Comparison of ENCODE assay signal across 19 cellular contexts in genomic region chr21:15749868-15750174, GRCh38. TPM values are rescaled to one million over a fixed set of nuclear protein-coding genes. Genes with fewer than 3 reads are reported as not detected.
DNase-seq lines count a peak whose midpoint lies in the region; ATAC-seq and TF ChIP-seq lines count a peak whose summit lies in the region.
"Had no signal": no experiment of that assay in that cellular context is flagged by ENCODE, and none has a peak within 500 bp of the region (broad histone marks: within the 10 kb centered on the region; RNA-seq: fewer than 3 reads in every experiment).

No MANE protein-coding gene starts in this region.

- no peak for DNase-seq in CD4-positive, alpha-beta memory T cell
- DNase-seq in NCI-H69 (lab: John Stamatoyannopoulos, UW) = peak; percentile 18
- DNase-seq in fibroblast of pulmonary artery (ENCODE audit: low read depth) = peak; percentile 44
- DNase-seq in neural progenitor cell (ENCODE audit: low spot score) = no peak
- no peak for DNase-seq in CD1c-positive myeloid dendritic cell (ENCODE audit: extremely low spot score)
- DNase-seq in cerebellar nuclear complex (lab: John Stamatoyannopoulos, UW) = no peak
- DNase-seq in activated CD4-positive, alpha-beta T cell treated with anti-CD3 and anti-CD28 coated beads for 36 hours = no peak
- DNase-seq: activated CD4-positive, alpha-beta T cell treated with anti-CD3 and anti-CD28 coated beads, Interleukin-2, amount 50 U/mL, for 1 hour; DMS79 treated with DMSO at 0.1 percent for 48 hours; MV-4-11; NCI-H2029; NCI-H510A treated with DMSO at 0.1 percent for 48 hours; testis had no signal

- no peak overlapping the region for H2AFZ ChIP-seq in neural progenitor cell (replicated peaks)

- H4K20me1 ChIP-seq in neural progenitor cell (ENCODE audit: low read depth) = no peaks in the 10 kb centered on the region

- H3K4me1 Mint-ChIP-seq in CD4-positive, alpha-beta memory T cell = peaks cover 48 to 91% (median 66%) of the 10 kb centered on the region in 4 donors
- no peaks in the 10 kb centered on the region for H3K4me1 Mint-ChIP-seq in neural progenitor cell
- H3K4me1 Mint-ChIP-seq in activated CD4-positive, alpha-beta T cell treated with anti-CD3 and anti-CD28 coated beads for 36 hours = peaks cover 62% of the 10 kb centered on the region

- H3K4me3 Mint-ChIP-seq in CD4-positive, alpha-beta memory T cell = peak overlapping the region in 5 of 8 donors; percentile 32 to 70 (median 40)
- peak overlapping the region; percentile 24 for H3K4me3 Mint-ChIP-seq in neural progenitor cell
- H3K4me3 Mint-ChIP-seq in activated CD4-positive, alpha-beta T cell treated with anti-CD3 and anti-CD28 coated beads for 36 hours = no peak overlapping the region
- H3K4me3 Mint-ChIP-seq: B cell, memory B cell had no signal

- no peak for ATAC-seq in GM18519 (IDR thresholded peaks at IDR 0.05; ENCODE audit: low FRiP score, unreplicated experiment)
- ATAC-seq in activated CD4-positive, alpha-beta T cell treated with anti-CD3 and anti-CD28 coated beads for 36 hours = no peak

- no peak overlapping the region for H3K27ac ChIP-seq in CD4-positive, alpha-beta memory T cell (ENCODE audit: low read depth, low read length)
- H3K27ac ChIP-seq in neural progenitor cell = no peak overlapping the region
- H3K27ac ChIP-seq: SK-N-MC, testis had no signal

- no peak overlapping the region for H3K4me2 ChIP-seq in neural progenitor cell

- H3K79me2 ChIP-seq in neural progenitor cell (ENCODE audit: low read depth) = peaks cover 100% of the 10 kb centered on the region

- TF ChIP-seq CTCF in fibroblast of pulmonary artery (IDR thresholded peaks at IDR 0.05; ENCODE audit: low read length, missing control alignments) (no peak), neural progenitor cell (IDR thresholded peaks at IDR 0.05) (no peak)

- no peaks in the 10 kb centered on the region for H3K9me3 ChIP-seq in CD4-positive, alpha-beta memory T cell (ENCODE audit: control insufficient read depth in 1 of 2, low read length in 2 of 2)
- H3K9me3 ChIP-seq in neural progenitor cell (ENCODE audit: low read depth) = no peaks in the 10 kb centered on the region
- H3K9me3 ChIP-seq: testis had no signal

- no peak overlapping the region for H3K4me3 ChIP-seq in CD4-positive, alpha-beta memory T cell (ENCODE audit: low read length in 2 of 2)
- H3K4me3 ChIP-seq in fibroblast of pulmonary artery (replicated peaks; ENCODE audit: low read depth, low read length) = no peak overlapping the region
- no peak overlapping the region for H3K4me3 ChIP-seq in neural progenitor cell
- H3K4me3 ChIP-seq: SK-N-MC, testis had no signal

- no peaks in the 10 kb centered on the region for H3K36me3 ChIP-seq in CD4-positive, alpha-beta memory T cell (ENCODE audit: insufficient read depth, low read length)
- H3K36me3 ChIP-seq in neural progenitor cell = no peaks in the 10 kb centered on the region

- peaks cover 56% of the 10 kb centered on the region for H3K4me1 ChIP-seq in CD4-positive, alpha-beta memory T cell (ENCODE audit: insufficient read depth, low read length)
- H3K4me1 ChIP-seq in neural progenitor cell = peaks cover 16% of the 10 kb centered on the region

- no peaks in the 10 kb centered on the region for H3K27me3 Mint-ChIP-seq in CD4-positive, alpha-beta memory T cell
- peaks cover 8% of the 10 kb centered on the region for H3K27me3 Mint-ChIP-seq in neural progenitor cell (ENCODE audit: insufficient read depth, low read depth)
- H3K27me3 Mint-ChIP-seq in activated CD4-positive, alpha-beta T cell treated with anti-CD3 and anti-CD28 coated beads for 36 hours = no peaks in the 10 kb centered on the region
- H3K27me3 Mint-ChIP-seq: activated naive CD8-positive, alpha-beta T cell; B cell; IgD-negative memory B cell; memory B cell had no signal

- no peaks in the 10 kb centered on the region for H3K9me3 Mint-ChIP-seq in CD4-positive, alpha-beta memory T cell
- peaks cover 57% of the 10 kb centered on the region for H3K9me3 Mint-ChIP-seq in neural progenitor cell
- no peaks in the 10 kb centered on the region for H3K9me3 Mint-ChIP-seq in activated CD4-positive, alpha-beta T cell treated with anti-CD3 and anti-CD28 coated beads for 36 hours (ENCODE audit: low read depth)
- H3K9me3 Mint-ChIP-seq: IgD-negative memory B cell, memory B cell had no signal

- no peaks in the 10 kb centered on the region for H3F3A ChIP-seq in neural progenitor cell (ENCODE audit: low read depth)

- no peak overlapping the region for H3K9ac ChIP-seq in neural progenitor cell

- POLR2A ChIA-PET in CD4-positive, alpha-beta memory T cell (lab: Charles Lee; ENCODE audit: partially characterized antibody) = interaction anchor here (2.0 kb wide), 1 partner anchor 14 kb away, joined by 11 read pairs; no protein-coding TSS in a partner anchor
- POLR2A ChIA-PET in activated CD4-positive, alpha-beta T cell treated with anti-CD3 and anti-CD28 coated beads for 36 hours (lab: Charles Lee) = no interaction called here

- peak overlapping the region in 4 of 7 donors; percentile 37 to 87 (median 48) for H3K27ac Mint-ChIP-seq in CD4-positive, alpha-beta memory T cell
- no peak overlapping the region for H3K27ac Mint-ChIP-seq in neural progenitor cell
- H3K27ac Mint-ChIP-seq in activated CD4-positive, alpha-beta T cell treated with anti-CD3 and anti-CD28 coated beads for 36 hours = no peak overlapping the region
- H3K27ac Mint-ChIP-seq: activated naive CD8-positive, alpha-beta T cell; B cell; IgD-negative memory B cell; memory B cell had no signal

- no peaks in the 10 kb centered on the region for H3K27me3 ChIP-seq in CD4-positive, alpha-beta memory T cell (ENCODE audit: insufficient read depth, low read length)
- no peaks in the 10 kb centered on the region for H3K27me3 ChIP-seq in neural progenitor cell
- H3K27me3 ChIP-seq: testis had no signal

- H3K36me3 Mint-ChIP-seq in CD4-positive, alpha-beta memory T cell = peaks cover 3 to 4% of the 10 kb centered on the region in 2 donors
- H3K36me3 Mint-ChIP-seq in neural progenitor cell = peaks cover 44% of the 10 kb centered on the region
- peaks cover 6% of the 10 kb centered on the region for H3K36me3 Mint-ChIP-seq in activated CD4-positive, alpha-beta T cell treated with anti-CD3 and anti-CD28 coated beads for 36 hours (ENCODE audit: low read depth)

- intact Hi-C loops in CD4-positive, alpha-beta memory T cell (cut with micrococcal nuclease) = loop anchor here (5.0 kb wide), 1 partner anchor 32 kb away; no protein-coding TSS in a partner anchor
- intact Hi-C loops in activated CD4-positive, alpha-beta T cell treated with anti-CD3 and anti-CD28 coated beads for 36 hours (cut with DNase I, micrococcal nuclease) = loop anchor here in 1 of 2 experiments (2.0 kb wide), 1 partner anchor 15 kb away; no protein-coding TSS in a partner anchor

- CTCF ChIA-PET in CD4-positive, alpha-beta memory T cell (lab: Charles Lee; ENCODE audit: partially characterized antibody) = no interaction called here
- CTCF ChIA-PET in activated CD4-positive, alpha-beta T cell treated with anti-CD3 and anti-CD28 coated beads for 36 hours (lab: Charles Lee) = interaction anchor here (2.5 kb wide), 1 partner anchor 13 kb away, joined by 9 read pairs; no protein-coding TSS in a partner anchor

RNA-seq across cellular contexts. Expression of gene USP25, which starts 20.0 kb away (rescaled TPM):
- total RNA-seq in CD4-positive, alpha-beta memory T cell = 10 to 100 TPM; 72.7 to 73.5 TPM
- polyA plus RNA-seq in CD4-positive, alpha-beta memory T cell = 10 to 100 TPM in 1 of 2 donors, 1 to 10 TPM in 1; 6.2 to 25.6 TPM
- 19.2 and 36.4 TPM in 2 replicates for total RNA-seq in neural progenitor cell (ENCODE audit: low replicate concordance)
- total RNA-seq in activated CD4-positive, alpha-beta T cell treated with anti-CD3 and anti-CD28 coated beads for 36 hours = 10 to 100 TPM; 31.8 to 35.8 TPM

Comparison
In these comparisons a context has a peak if more than half of its experiments do, and no peak if none do; other contexts are left out.
1. DNase-seq: peak in NCI-H69 (single experiment) and fibroblast of pulmonary artery (single experiment); none in CD4-positive, alpha-beta memory T cell (0 of 5), neural progenitor cell (single experiment), CD1c-positive myeloid dendritic cell (single experiment), cerebellar nuclear complex (0 of 2) and activated CD4-positive, alpha-beta T cell treated with anti-CD3 and anti-CD28 coated beads for 36 hours (single experiment).
2. H3K27ac Mint-ChIP-seq: peak in CD4-positive, alpha-beta memory T cell (4 of 7); none in neural progenitor cell (single experiment) and activated CD4-positive, alpha-beta T cell treated with anti-CD3 and anti-CD28 coated beads for 36 hours (single experiment).